ENCODE assay signal across 7 cellular contexts in genomic region chr19:21021238-21021637, GRCh38. TPM values are rescaled to one million over a fixed set of nuclear protein-coding genes. Genes with fewer than 3 reads are reported as not detected.
DNase-seq lines count a peak whose midpoint lies in the region; ATAC-seq and TF ChIP-seq lines count a peak whose summit lies in the region.
"Not testable (repeated sequence)": the region's sequence is repeated elsewhere in the genome, so short reads cannot be mapped to it uniquely, and the experiment has no call there.

No MANE protein-coding gene starts in this region.

- not testable (repeated sequence) for H3K9me2 ChIP-seq in OCI-LY1 (ENCODE audit: low read depth, low read length)

- peak overlapping the region; percentile 85 for H3K9ac ChIP-seq in OCI-LY1 (ENCODE audit: low read length)

- peaks cover 38% of the 10 kb centered on the region for H3K36me3 ChIP-seq in OCI-LY1 (ENCODE audit: insufficient read depth, low read length)

- CTCF ChIA-PET in activated CD8-positive, alpha-beta memory T cell treated with anti-CD3 and anti-CD28 coated beads, Interleukin-2, amount 10 ng/mL, durations not matched to agents 7 days and 5 days (lab: Charles Lee): interaction anchor here (0.7 to 1.9 kb wide), 4 partner anchors 10 to 121 kb away, joined by 3 to 7 read pairs (median 4); partner anchors contain the start of genes ZNF431, ZNF714 and ZNF85

- peak overlapping the region; percentile 66 for H3K27ac ChIP-seq in OCI-LY1 (ENCODE audit: low read depth, low read length, poor library complexity, severe bottlenecking)

- H3K4me1 Mint-ChIP-seq in activated CD8-positive, alpha-beta memory T cell treated with anti-CD3 and anti-CD28 coated beads, Interleukin-2, amount 10 ng/mL, durations not matched to agents 7 days and 5 days: peaks cover 38% of the 10 kb centered on the region
- H3K4me1 Mint-ChIP-seq in central memory CD8-positive, alpha-beta T cell: peaks cover 48% of the 10 kb centered on the region
- H3K4me1 Mint-ChIP-seq in glutamatergic neuron (ENCODE audit: low read depth, unreplicated experiment): peaks cover 12% of the 10 kb centered on the region
- H3K4me1 Mint-ChIP-seq in mesothelial cell of epicardium: peaks cover 28% of the 10 kb centered on the region

- H3K4me3 Mint-ChIP-seq in activated CD8-positive, alpha-beta memory T cell treated with anti-CD3 and anti-CD28 coated beads, Interleukin-2, amount 10 ng/mL, durations not matched to agents 7 days and 5 days: peak overlapping the region; percentile 98
- H3K4me3 Mint-ChIP-seq in central memory CD8-positive, alpha-beta T cell: peak overlapping the region; percentile 100
- peak overlapping the region; percentile 100 for H3K4me3 Mint-ChIP-seq in glutamatergic neuron (ENCODE audit: unreplicated experiment)
- H3K4me3 Mint-ChIP-seq in mesothelial cell of epicardium: peak overlapping the region; percentile 100

- H3K27ac Mint-ChIP-seq in activated CD8-positive, alpha-beta memory T cell treated with anti-CD3 and anti-CD28 coated beads, Interleukin-2, amount 10 ng/mL, durations not matched to agents 7 days and 5 days: peak overlapping the region; percentile 100
- H3K27ac Mint-ChIP-seq in central memory CD8-positive, alpha-beta T cell (ENCODE audit: low read depth): peak overlapping the region; percentile 100
- peak overlapping the region; percentile 100 for H3K27ac Mint-ChIP-seq in glutamatergic neuron (ENCODE audit: unreplicated experiment)
- H3K27ac Mint-ChIP-seq in mesothelial cell of epicardium: peak overlapping the region; percentile 100

- peaks cover 19% of the 10 kb centered on the region for H3K4me1 ChIP-seq in OCI-LY1 (ENCODE audit: insufficient read depth, low read length, severe bottlenecking)

- H3K36me3 Mint-ChIP-seq in activated CD8-positive, alpha-beta memory T cell treated with anti-CD3 and anti-CD28 coated beads, Interleukin-2, amount 10 ng/mL, durations not matched to agents 7 days and 5 days: peaks cover 45% of the 10 kb centered on the region
- H3K36me3 Mint-ChIP-seq in central memory CD8-positive, alpha-beta T cell (ENCODE audit: insufficient read depth): peaks cover 34% of the 10 kb centered on the region
- not testable (repeated sequence) for H3K36me3 Mint-ChIP-seq in glutamatergic neuron (ENCODE audit: unreplicated experiment)
- peaks cover 17% of the 10 kb centered on the region for H3K36me3 Mint-ChIP-seq in mesothelial cell of epicardium

- peak overlapping the region; percentile 100 for H3K4me2 ChIP-seq in OCI-LY1 (ENCODE audit: low read length)

- TF ChIP-seq CTCF in OCI-LY1 (IDR thresholded peaks at IDR 0.05; ENCODE audit: low read length); glutamatergic neuron (IDR thresholded peaks at IDR 0.05; ENCODE audit: partially characterized antibody, unreplicated experiment); mesothelial cell of epicardium (IDR thresholded peaks at IDR 0.05; ENCODE audit: unreplicated experiment): not testable (repeated sequence)

- not testable (repeated sequence) for H2AFZ ChIP-seq in OCI-LY1 (ENCODE audit: low read length)

- not testable (repeated sequence) for H3K27me3 ChIP-seq in OCI-LY1 (ENCODE audit: insufficient read depth, low read length)

- H3K9me3 Mint-ChIP-seq in activated CD8-positive, alpha-beta memory T cell treated with anti-CD3 and anti-CD28 coated beads, Interleukin-2, amount 10 ng/mL, durations not matched to agents 7 days and 5 days (ENCODE audit: low read depth); central memory CD8-positive, alpha-beta T cell; glutamatergic neuron (ENCODE audit: unreplicated experiment); mesothelial cell of epicardium: not testable (repeated sequence)

- H3K79me2 ChIP-seq in OCI-LY1 (ENCODE audit: insufficient read depth, low read length): peaks cover 48% of the 10 kb centered on the region

- DNase-seq in activated CD8-positive, alpha-beta memory T cell treated with anti-CD3 and anti-CD28 coated beads, Interleukin-2, amount 10 ng/mL, durations not matched to agents 7 days and 5 days; central memory CD8-positive, alpha-beta T cell (ENCODE audit: low spot score in 2 of 2); glutamatergic neuron; mesothelial cell of epicardium (ENCODE audit: low spot score in 2 of 2, unreplicated experiment in 2 of 2); skeletal muscle cell (ENCODE audit: low read depth): not testable (repeated sequence)

- H3K9me3 ChIP-seq in OCI-LY1 (ENCODE audit: low read length): not testable (repeated sequence)

- ATAC-seq in GM18511 (IDR thresholded peaks at IDR 0.05; ENCODE audit: unreplicated experiment): peak; percentile 2
- ATAC-seq in activated CD8-positive, alpha-beta memory T cell treated with anti-CD3 and anti-CD28 coated beads, Interleukin-2, amount 10 ng/mL, durations not matched to agents 7 days and 5 days; central memory CD8-positive, alpha-beta T cell (replicated peaks; ENCODE audit: extremely low read depth, poor library complexity, severe bottlenecking): not testable (repeated sequence)

- H4K20me1 ChIP-seq in OCI-LY1 (ENCODE audit: insufficient read depth, low read length): not testable (repeated sequence)

- H3F3A ChIP-seq in OCI-LY1 (ENCODE audit: insufficient read depth, low read length): not testable (repeated sequence)

- H3K27me3 Mint-ChIP-seq in activated CD8-positive, alpha-beta memory T cell treated with anti-CD3 and anti-CD28 coated beads, Interleukin-2, amount 10 ng/mL, durations not matched to agents 7 days and 5 days; central memory CD8-positive, alpha-beta T cell; glutamatergic neuron (ENCODE audit: unreplicated experiment); mesothelial cell of epicardium (ENCODE audit: low read depth): not testable (repeated sequence)

- peak overlapping the region; percentile 91 for H3K4me3 ChIP-seq in OCI-LY1 (ENCODE audit: low read depth, low read length, poor library complexity, severe bottlenecking)
- peak overlapping the region; percentile 86 for H3K4me3 ChIP-seq in skeletal muscle cell (ENCODE audit: low read depth, low read length)

RNA-seq across cellular contexts. Expression of gene ZNF430, which starts 0.8 kb away (rescaled TPM):
- total RNA-seq in activated CD8-positive, alpha-beta memory T cell treated with anti-CD3 and anti-CD28 coated beads, Interleukin-2, amount 10 ng/mL, durations not matched to agents 7 days and 5 days: 10 to 100 TPM; 20.8 to 28.5 TPM
- total RNA-seq in glutamatergic neuron (ENCODE audit: unreplicated experiment) (19.9 TPM), mesothelial cell of epicardium (18.8 to 23.1 TPM (median 22.6 TPM) in 3 replicates)
